Comparison of ENCODE assay signal across 1 cellular context in the genomic region with DNA sequence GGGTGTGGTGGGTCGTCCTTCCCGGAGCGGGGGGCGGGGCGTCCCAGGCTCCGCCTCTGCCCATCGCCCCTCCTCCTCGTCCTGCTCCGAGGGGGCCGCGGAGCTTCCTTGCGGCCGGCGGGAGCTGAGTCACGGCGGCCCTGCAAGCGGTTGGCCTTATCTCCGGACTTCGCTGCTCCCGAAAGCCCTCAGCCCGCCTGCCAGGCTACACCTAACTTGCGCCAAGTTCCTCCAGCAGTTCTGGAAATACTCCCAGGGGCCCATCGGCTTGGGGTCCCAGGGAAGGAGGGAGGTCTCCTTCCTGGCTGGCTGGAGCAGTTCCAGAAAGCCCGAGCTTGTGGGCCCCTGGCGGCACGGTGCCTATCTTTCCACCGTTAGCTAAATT.
A peak's percentile ranks its signal among the peaks of the same experiment; 100 is the strongest.
TF ChIP-seq lines count a peak whose summit lies in the region.

No MANE protein-coding gene starts in this region.

TF ChIP-seq in HepG2, 621 proteins besides CTCF, POLR2A, EP300 and RAD21 (continued from another document and continues in another):
- TF ChIP-seq, protein P1, sequence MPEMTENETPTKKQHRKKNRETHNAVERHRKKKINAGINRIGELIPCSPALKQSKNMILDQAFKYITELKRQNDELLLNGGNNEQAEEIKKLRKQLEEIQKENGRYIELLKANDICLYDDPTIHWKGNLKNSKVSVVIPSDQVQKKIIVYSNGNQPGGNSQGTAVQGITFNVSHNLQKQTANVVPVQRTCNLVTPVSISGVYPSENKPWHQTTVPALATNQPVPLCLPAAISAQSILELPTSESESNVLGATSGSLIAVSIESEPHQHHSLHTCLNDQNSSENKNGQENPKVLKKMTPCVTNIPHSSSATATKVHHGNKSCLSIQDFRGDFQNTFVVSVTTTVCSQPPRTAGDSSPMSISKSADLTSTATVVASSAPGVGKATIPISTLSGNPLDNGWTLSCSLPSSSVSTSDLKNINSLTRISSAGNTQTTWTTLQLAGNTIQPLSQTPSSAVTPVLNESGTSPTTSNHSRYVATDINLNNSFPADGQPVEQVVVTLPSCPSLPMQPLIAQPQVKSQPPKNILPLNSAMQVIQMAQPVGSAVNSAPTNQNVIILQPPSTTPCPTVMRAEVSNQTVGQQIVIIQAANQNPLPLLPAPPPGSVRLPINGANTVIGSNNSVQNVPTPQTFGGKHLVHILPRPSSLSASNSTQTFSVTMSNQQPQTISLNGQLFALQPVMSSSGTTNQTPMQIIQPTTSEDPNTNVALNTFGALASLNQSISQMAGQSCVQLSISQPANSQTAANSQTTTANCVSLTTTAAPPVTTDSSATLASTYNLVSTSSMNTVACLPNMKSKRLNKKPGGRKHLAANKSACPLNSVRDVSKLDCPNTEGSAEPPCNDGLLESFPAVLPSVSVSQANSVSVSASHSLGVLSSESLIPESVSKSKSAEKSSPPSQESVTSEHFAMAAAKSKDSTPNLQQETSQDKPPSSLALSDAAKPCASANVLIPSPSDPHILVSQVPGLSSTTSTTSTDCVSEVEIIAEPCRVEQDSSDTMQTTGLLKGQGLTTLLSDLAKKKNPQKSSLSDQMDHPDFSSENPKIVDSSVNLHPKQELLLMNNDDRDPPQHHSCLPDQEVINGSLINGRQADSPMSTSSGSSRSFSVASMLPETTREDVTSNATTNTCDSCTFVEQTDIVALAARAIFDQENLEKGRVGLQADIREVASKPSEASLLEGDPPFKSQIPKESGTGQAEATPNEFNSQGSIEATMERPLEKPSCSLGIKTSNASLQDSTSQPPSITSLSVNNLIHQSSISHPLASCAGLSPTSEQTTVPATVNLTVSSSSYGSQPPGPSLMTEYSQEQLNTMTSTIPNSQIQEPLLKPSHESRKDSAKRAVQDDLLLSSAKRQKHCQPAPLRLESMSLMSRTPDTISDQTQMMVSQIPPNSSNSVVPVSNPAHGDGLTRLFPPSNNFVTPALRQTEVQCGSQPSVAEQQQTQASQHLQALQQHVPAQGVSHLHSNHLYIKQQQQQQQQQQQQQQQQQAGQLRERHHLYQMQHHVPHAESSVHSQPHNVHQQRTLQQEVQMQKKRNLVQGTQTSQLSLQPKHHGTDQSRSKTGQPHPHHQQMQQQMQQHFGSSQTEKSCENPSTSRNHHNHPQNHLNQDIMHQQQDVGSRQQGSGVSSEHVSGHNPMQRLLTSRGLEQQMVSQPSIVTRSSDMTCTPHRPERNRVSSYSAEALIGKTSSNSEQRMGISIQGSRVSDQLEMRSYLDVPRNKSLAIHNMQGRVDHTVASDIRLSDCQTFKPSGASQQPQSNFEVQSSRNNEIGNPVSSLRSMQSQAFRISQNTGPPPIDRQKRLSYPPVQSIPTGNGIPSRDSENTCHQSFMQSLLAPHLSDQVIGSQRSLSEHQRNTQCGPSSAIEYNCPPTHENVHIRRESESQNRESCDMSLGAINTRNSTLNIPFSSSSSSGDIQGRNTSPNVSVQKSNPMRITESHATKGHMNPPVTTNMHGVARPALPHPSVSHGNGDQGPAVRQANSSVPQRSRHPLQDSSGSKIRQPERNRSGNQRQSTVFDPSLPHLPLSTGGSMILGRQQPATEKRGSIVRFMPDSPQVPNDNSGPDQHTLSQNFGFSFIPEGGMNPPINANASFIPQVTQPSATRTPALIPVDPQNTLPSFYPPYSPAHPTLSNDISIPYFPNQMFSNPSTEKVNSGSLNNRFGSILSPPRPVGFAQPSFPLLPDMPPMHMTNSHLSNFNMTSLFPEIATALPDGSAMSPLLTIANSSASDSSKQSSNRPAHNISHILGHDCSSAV (CRISPR knock-in tag; IDR thresholded peaks at IDR 0.05; ENCODE audit: borderline replicate concordance): no peak
- TF ChIP-seq ZFX (CRISPR knock-in tag; IDR thresholded peaks at IDR 0.05; ENCODE audit: low read depth) (peak; percentile 86), ZFP36L1 (CRISPR knock-in tag; IDR thresholded peaks at IDR 0.05) (no peak), CENPT (CRISPR knock-in tag; IDR thresholded peaks at IDR 0.05; ENCODE audit: low read depth) (no peak), KDM4B (CRISPR knock-in tag; IDR thresholded peaks at IDR 0.05) (no peak), PHF20 (CRISPR knock-in tag; IDR thresholded peaks at IDR 0.05) (no peak), MEIS2 (CRISPR knock-in tag; IDR thresholded peaks at IDR 0.05) (0 out of 2 replicates have a peak, but pooled peaks have one; percentile 15), ZNF891 (CRISPR knock-in tag; IDR thresholded peaks at IDR 0.05) (no peak), HDAC1 (CRISPR knock-in tag; IDR thresholded peaks at IDR 0.05) (no peak; the same call in 1 of the 2 replicates), STAT5B (CRISPR knock-in tag; IDR thresholded peaks at IDR 0.05) (no peak), PCBP1 (IDR thresholded peaks at IDR 0.05; ENCODE audit: borderline replicate concordance, low read depth, low read length) (no peak), PCBP2 (optimal IDR thresholded peaks at IDR 0.05; ENCODE audit: low read depth, low read length, poor library complexity, severe bottlenecking) (no peak), MIER3 (CRISPR knock-in tag; IDR thresholded peaks at IDR 0.05; ENCODE audit: borderline replicate concordance) (no peak), ZNF205 (CRISPR knock-in tag; IDR thresholded peaks at IDR 0.05) (peak; percentile 6; the same call in 1 of the 2 replicates), FOXJ3 (CRISPR knock-in tag; IDR thresholded peaks at IDR 0.05; ENCODE audit: borderline replicate concordance) (peak; percentile 28; the same call in 1 of the 2 replicates), CAMTA2 (CRISPR knock-in tag; IDR thresholded peaks at IDR 0.05; ENCODE audit: borderline replicate concordance) (no peak), SUZ12 (IDR thresholded peaks at IDR 0.05; ENCODE audit: low read depth, low read length) (no peak), ZNF296 (CRISPR knock-in tag; conservative IDR thresholded peaks at IDR 0.05) (no peak), PPARG (CRISPR knock-in tag; conservative IDR thresholded peaks at IDR 0.05) (no peak), HNF4G (IDR thresholded peaks at IDR 0.05; ENCODE audit: borderline replicate concordance, low read depth, low read length) (no peak), HNF4G (CRISPR knock-in tag; IDR thresholded peaks at IDR 0.05; ENCODE audit: borderline replicate concordance, low read depth) (no peak), DNMT1 (CRISPR knock-in tag; IDR thresholded peaks at IDR 0.05) (no peak), ZNF564 (CRISPR knock-in tag; IDR thresholded peaks at IDR 0.05) (no peak), NAIF1 (CRISPR knock-in tag; IDR thresholded peaks at IDR 0.05; ENCODE audit: borderline replicate concordance) (peak; percentile 56; the same call in 1 of the 2 replicates), ZNF207 (IDR thresholded peaks at IDR 0.05; ENCODE audit: borderline replicate concordance) (no peak), RAD51 (IDR thresholded peaks at IDR 0.05; ENCODE audit: borderline replicate concordance) (no peak), ARNT2 (CRISPR knock-in tag; IDR thresholded peaks at IDR 0.05; ENCODE audit: low read depth) (no peak), ZNF367 (CRISPR knock-in tag; IDR thresholded peaks at IDR 0.05; ENCODE audit: borderline replicate concordance) (0 out of 2 replicates have a peak, but pooled peaks have one; percentile 64), NR3C1 (CRISPR knock-in tag; IDR thresholded peaks at IDR 0.05) (no peak), PHF5A (CRISPR knock-in tag; IDR thresholded peaks at IDR 0.05; ENCODE audit: low read depth, unreplicated experiment) (no peak), HES4 (CRISPR knock-in tag; IDR thresholded peaks at IDR 0.05; ENCODE audit: borderline replicate concordance) (0 out of 2 replicates have a peak, but pooled peaks have one; percentile 23), ZNF879 (CRISPR knock-in tag; IDR thresholded peaks at IDR 0.05) (no peak), ZNF160 (CRISPR knock-in tag; IDR thresholded peaks at IDR 0.05) (no peak), GATAD1 (CRISPR knock-in tag; IDR thresholded peaks at IDR 0.05) (peak; percentile 16; the same call in 1 of the 2 replicates), CENPX (CRISPR knock-in tag; IDR thresholded peaks at IDR 0.05) (no peak), ZNF878 (CRISPR knock-in tag; IDR thresholded peaks at IDR 0.05) (peak; percentile 46)
- TF ChIP-seq, protein P2, sequence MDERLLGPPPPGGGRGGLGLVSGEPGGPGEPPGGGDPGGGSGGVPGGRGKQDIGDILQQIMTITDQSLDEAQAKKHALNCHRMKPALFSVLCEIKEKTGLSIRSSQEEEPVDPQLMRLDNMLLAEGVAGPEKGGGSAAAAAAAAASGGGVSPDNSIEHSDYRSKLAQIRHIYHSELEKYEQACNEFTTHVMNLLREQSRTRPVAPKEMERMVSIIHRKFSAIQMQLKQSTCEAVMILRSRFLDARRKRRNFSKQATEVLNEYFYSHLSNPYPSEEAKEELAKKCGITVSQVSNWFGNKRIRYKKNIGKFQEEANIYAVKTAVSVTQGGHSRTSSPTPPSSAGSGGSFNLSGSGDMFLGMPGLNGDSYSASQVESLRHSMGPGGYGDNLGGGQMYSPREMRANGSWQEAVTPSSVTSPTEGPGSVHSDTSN (CRISPR knock-in tag; IDR thresholded peaks at IDR 0.05): no peak
- TF ChIP-seq, protein P3, sequence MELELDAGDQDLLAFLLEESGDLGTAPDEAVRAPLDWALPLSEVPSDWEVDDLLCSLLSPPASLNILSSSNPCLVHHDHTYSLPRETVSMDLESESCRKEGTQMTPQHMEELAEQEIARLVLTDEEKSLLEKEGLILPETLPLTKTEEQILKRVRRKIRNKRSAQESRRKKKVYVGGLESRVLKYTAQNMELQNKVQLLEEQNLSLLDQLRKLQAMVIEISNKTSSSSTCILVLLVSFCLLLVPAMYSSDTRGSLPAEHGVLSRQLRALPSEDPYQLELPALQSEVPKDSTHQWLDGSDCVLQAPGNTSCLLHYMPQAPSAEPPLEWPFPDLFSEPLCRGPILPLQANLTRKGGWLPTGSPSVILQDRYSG (CRISPR knock-in tag; IDR thresholded peaks at IDR 0.05): no peak
- TF ChIP-seq, protein P4, sequence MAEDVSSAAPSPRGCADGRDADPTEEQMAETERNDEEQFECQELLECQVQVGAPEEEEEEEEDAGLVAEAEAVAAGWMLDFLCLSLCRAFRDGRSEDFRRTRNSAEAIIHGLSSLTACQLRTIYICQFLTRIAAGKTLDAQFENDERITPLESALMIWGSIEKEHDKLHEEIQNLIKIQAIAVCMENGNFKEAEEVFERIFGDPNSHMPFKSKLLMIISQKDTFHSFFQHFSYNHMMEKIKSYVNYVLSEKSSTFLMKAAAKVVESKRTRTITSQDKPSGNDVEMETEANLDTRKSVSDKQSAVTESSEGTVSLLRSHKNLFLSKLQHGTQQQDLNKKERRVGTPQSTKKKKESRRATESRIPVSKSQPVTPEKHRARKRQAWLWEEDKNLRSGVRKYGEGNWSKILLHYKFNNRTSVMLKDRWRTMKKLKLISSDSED (CRISPR knock-in tag; IDR thresholded peaks at IDR 0.05): no peak
- TF ChIP-seq, protein P5, sequence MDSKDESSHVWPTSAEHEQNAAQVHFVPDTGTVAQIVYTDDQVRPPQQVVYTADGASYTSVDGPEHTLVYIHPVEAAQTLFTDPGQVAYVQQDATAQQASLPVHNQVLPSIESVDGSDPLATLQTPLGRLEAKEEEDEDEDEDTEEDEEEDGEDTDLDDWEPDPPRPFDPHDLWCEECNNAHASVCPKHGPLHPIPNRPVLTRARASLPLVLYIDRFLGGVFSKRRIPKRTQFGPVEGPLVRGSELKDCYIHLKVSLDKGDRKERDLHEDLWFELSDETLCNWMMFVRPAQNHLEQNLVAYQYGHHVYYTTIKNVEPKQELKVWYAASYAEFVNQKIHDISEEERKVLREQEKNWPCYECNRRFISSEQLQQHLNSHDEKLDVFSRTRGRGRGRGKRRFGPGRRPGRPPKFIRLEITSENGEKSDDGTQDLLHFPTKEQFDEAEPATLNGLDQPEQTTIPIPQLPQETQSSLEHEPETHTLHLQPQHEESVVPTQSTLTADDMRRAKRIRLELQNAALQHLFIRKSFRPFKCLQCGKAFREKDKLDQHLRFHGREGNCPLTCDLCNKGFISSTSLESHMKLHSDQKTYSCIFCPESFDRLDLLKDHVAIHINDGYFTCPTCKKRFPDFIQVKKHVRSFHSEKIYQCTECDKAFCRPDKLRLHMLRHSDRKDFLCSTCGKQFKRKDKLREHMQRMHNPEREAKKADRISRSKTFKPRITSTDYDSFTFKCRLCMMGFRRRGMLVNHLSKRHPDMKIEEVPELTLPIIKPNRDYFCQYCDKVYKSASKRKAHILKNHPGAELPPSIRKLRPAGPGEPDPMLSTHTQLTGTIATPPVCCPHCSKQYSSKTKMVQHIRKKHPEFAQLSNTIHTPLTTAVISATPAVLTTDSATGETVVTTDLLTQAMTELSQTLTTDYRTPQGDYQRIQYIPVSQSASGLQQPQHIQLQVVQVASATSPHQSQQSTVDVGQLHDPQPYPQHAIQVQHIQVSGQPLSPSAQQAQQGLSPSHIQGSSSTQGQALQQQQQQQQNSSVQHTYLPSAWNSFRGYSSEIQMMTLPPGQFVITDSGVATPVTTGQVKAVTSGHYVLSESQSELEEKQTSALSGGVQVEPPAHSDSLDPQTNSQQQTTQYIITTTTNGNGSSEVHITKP (CRISPR knock-in tag; IDR thresholded peaks at IDR 0.05; ENCODE audit: low read depth): no peak
- TF ChIP-seq, protein P6, sequence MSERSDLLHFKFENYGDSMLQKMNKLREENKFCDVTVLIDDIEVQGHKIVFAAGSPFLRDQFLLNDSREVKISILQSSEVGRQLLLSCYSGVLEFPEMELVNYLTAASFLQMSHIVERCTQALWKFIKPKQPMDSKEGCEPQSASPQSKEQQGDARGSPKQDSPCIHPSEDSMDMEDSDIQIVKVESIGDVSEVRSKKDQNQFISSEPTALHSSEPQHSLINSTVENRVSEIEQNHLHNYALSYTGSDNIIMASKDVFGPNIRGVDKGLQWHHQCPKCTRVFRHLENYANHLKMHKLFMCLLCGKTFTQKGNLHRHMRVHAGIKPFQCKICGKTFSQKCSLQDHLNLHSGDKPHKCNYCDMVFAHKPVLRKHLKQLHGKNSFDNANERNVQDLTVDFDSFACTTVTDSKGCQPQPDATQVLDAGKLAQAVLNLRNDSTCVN (CRISPR knock-in tag; IDR thresholded peaks at IDR 0.05; ENCODE audit: borderline replicate concordance): no peak
- TF ChIP-seq, protein P7, sequence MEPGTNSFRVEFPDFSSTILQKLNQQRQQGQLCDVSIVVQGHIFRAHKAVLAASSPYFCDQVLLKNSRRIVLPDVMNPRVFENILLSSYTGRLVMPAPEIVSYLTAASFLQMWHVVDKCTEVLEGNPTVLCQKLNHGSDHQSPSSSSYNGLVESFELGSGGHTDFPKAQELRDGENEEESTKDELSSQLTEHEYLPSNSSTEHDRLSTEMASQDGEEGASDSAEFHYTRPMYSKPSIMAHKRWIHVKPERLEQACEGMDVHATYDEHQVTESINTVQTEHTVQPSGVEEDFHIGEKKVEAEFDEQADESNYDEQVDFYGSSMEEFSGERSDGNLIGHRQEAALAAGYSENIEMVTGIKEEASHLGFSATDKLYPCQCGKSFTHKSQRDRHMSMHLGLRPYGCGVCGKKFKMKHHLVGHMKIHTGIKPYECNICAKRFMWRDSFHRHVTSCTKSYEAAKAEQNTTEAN (CRISPR knock-in tag; conservative IDR thresholded peaks at IDR 0.05): 0 out of 2 replicates have a peak, but pooled peaks have one; percentile 62
